Comparison of ENCODE assay signal across 1 cellular context in the genomic region with DNA sequence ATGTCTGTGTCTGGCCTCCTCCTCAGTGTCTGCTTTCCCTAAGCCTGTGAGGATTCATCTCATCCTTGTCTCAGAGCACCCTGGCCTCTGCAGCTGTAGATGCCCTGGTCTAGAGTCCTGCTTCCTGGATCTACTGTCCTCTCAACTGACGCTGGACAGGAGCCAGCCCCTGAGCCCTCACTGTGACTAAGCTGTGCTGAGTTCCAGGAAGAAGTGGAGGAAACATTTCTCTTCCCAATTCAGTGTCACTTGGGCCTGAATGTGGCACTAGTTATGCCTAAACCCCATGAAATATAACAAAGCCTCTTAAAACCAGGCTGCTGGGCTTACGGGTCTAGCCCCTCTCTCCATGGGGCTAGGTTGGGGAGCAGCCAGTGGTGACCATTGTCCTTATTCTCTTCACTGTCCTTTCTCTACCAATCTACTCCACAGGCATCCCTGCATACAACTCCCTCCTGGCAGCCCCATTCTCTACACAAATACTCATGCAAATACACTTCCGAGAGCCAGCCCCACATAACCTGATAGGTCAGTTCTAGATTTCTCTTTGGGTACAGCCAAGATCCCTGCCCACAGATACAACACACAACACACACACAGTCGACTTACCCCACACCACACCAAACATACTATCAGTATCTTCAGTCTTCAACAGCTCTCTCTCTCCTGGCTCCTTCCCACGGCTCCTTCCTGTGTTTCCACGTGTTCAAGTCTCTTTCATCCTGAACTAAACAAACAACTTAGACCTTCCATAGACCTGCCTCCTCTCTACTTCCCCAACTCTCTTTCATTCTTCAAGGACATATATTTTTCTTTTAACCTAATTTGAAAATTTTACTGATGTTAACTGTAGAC.
TF ChIP-seq lines count a peak whose summit lies in the region.

No MANE protein-coding gene starts in this region.

TF ChIP-seq in K562, 482 proteins besides CTCF, POLR2A, EP300 and RAD21 (continued from another document and continues in another):
- TF ChIP-seq, protein P1, sequence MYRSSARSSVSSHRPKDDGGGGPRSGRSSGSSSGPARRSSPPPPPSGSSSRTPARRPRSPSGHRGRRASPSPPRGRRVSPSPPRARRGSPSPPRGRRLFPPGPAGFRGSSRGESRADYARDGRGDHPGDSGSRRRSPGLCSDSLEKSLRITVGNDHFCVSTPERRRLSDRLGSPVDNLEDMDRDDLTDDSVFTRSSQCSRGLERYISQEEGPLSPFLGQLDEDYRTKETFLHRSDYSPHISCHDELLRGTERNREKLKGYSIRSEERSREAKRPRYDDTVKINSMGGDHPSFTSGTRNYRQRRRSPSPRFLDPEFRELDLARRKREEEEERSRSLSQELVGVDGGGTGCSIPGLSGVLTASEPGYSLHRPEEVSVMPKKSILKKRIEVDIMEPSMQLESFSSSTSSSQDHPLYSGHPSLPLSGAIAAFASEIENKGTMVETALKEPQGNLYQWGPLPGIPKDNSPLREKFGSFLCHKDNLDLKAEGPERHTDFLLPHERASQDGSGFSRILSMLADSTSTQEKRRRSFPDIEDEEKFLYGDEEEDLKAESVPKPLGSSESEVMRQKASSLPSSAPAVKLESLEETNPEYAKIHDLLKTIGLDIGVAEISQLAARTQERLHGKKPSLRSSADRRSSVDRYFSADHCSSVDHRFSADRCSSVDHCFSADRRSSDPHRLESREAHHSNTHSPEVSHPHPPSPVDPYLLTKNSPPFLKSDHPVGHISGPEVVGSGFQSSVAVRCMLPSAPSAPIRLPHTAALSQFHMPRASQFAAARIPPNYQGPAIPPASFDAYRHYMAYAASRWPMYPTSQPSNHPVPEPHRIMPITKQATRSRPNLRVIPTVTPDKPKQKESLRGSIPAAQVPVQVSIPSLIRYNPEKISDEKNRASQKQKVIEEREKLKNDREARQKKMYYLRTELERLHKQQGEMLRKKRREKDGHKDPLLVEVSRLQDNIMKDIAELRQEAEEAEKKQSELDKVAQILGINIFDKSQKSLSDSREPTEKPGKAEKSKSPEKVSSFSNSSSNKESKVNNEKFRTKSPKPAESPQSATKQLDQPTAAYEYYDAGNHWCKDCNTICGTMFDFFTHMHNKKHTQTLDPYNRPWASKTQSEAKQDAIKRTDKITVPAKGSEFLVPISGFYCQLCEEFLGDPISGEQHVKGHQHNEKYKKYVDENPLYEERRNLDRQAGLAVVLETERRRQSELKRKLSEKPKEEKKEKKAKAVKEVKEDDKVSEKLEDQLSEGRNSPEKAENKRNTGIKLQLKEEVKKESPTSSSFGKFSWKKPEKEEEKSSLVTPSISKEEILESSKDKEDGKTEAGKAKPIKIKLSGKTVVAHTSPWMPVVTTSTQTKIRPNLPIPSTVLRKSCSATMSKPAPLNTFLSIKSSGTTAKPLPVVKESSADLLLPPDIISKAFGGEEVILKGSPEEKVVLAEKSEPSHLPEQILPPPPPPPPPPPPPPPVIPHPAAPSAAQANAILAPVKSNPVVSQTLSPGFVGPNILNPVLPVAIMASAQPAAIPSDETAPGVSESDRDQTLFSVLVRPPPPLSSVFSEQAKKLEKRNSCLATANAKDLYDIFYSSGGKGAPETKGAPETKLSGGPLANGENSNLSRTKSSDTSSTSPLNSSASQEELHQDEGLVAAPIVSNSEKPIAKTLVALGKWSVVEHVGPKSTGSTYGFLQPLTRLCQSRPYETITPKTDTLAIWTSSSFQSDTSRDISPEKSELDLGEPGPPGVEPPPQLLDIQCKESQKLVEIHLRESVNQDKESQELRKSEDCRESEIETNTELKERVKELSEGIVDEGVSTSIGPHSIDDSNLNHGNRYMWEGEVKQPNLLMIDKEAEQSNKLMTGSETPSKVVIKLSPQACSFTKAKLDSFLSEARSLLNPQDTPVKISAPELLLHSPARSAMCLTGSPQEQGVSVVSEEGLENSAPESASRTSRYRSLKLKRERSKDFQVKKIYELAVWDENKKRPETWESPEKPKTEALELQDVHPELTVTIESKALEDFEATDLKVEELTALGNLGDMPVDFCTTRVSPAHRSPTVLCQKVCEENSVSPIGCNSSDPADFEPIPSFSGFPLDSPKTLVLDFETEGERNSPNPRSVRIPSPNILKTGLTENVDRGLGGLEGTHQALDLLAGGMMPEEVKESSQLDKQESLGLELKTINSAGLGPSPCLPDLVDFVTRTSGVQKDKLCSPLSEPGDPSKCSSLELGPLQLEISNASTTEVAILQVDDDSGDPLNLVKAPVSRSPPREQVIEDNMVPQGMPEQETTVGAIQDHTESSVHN (IDR thresholded peaks at IDR 0.05; ENCODE audit: borderline replicate concordance in 1 of 2, low read depth in 1 of 2), result no peak
- TF ChIP-seq, protein P2, sequence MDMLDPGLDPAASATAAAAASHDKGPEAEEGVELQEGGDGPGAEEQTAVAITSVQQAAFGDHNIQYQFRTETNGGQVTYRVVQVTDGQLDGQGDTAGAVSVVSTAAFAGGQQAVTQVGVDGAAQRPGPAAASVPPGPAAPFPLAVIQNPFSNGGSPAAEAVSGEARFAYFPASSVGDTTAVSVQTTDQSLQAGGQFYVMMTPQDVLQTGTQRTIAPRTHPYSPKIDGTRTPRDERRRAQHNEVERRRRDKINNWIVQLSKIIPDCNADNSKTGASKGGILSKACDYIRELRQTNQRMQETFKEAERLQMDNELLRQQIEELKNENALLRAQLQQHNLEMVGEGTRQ (CRISPR knock-in tag; IDR thresholded peaks at IDR 0.05), result no peak
- no peak for TF ChIP-seq SRF (CRISPR knock-in tag; IDR thresholded peaks at IDR 0.05)
- TF ChIP-seq, protein P3, sequence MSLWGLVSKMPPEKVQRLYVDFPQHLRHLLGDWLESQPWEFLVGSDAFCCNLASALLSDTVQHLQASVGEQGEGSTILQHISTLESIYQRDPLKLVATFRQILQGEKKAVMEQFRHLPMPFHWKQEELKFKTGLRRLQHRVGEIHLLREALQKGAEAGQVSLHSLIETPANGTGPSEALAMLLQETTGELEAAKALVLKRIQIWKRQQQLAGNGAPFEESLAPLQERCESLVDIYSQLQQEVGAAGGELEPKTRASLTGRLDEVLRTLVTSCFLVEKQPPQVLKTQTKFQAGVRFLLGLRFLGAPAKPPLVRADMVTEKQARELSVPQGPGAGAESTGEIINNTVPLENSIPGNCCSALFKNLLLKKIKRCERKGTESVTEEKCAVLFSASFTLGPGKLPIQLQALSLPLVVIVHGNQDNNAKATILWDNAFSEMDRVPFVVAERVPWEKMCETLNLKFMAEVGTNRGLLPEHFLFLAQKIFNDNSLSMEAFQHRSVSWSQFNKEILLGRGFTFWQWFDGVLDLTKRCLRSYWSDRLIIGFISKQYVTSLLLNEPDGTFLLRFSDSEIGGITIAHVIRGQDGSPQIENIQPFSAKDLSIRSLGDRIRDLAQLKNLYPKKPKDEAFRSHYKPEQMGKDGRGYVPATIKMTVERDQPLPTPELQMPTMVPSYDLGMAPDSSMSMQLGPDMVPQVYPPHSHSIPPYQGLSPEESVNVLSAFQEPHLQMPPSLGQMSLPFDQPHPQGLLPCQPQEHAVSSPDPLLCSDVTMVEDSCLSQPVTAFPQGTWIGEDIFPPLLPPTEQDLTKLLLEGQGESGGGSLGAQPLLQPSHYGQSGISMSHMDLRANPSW (CRISPR knock-in tag; IDR thresholded peaks at IDR 0.05), result no peak
- no peak for TF ChIP-seq FOXK1 (CRISPR knock-in tag; IDR thresholded peaks at IDR 0.05; ENCODE audit: borderline replicate concordance)
- TF ChIP-seq TFAM (CRISPR knock-in tag; conservative IDR thresholded peaks at IDR 0.05), result no peak
- TF ChIP-seq KAT7 (CRISPR knock-in tag; IDR thresholded peaks at IDR 0.05; ENCODE audit: borderline replicate concordance), result no peak
- no peak for TF ChIP-seq CC2D1A (IDR thresholded peaks at IDR 0.05)
- no peak for TF ChIP-seq HDGF (IDR thresholded peaks at IDR 0.05)
- no peak for TF ChIP-seq CAMTA2 (CRISPR knock-in tag; conservative IDR thresholded peaks at IDR 0.05)
- no peak for TF ChIP-seq HSF4 (CRISPR knock-in tag; IDR thresholded peaks at IDR 0.05; ENCODE audit: borderline replicate concordance)
- TF ChIP-seq, protein P4, sequence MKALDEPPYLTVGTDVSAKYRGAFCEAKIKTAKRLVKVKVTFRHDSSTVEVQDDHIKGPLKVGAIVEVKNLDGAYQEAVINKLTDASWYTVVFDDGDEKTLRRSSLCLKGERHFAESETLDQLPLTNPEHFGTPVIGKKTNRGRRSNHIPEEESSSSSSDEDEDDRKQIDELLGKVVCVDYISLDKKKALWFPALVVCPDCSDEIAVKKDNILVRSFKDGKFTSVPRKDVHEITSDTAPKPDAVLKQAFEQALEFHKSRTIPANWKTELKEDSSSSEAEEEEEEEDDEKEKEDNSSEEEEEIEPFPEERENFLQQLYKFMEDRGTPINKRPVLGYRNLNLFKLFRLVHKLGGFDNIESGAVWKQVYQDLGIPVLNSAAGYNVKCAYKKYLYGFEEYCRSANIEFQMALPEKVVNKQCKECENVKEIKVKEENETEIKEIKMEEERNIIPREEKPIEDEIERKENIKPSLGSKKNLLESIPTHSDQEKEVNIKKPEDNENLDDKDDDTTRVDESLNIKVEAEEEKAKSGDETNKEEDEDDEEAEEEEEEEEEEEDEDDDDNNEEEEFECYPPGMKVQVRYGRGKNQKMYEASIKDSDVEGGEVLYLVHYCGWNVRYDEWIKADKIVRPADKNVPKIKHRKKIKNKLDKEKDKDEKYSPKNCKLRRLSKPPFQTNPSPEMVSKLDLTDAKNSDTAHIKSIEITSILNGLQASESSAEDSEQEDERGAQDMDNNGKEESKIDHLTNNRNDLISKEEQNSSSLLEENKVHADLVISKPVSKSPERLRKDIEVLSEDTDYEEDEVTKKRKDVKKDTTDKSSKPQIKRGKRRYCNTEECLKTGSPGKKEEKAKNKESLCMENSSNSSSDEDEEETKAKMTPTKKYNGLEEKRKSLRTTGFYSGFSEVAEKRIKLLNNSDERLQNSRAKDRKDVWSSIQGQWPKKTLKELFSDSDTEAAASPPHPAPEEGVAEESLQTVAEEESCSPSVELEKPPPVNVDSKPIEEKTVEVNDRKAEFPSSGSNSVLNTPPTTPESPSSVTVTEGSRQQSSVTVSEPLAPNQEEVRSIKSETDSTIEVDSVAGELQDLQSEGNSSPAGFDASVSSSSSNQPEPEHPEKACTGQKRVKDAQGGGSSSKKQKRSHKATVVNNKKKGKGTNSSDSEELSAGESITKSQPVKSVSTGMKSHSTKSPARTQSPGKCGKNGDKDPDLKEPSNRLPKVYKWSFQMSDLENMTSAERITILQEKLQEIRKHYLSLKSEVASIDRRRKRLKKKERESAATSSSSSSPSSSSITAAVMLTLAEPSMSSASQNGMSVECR (CRISPR knock-in tag; IDR thresholded peaks at IDR 0.05), result no peak
- TF ChIP-seq, protein P5, sequence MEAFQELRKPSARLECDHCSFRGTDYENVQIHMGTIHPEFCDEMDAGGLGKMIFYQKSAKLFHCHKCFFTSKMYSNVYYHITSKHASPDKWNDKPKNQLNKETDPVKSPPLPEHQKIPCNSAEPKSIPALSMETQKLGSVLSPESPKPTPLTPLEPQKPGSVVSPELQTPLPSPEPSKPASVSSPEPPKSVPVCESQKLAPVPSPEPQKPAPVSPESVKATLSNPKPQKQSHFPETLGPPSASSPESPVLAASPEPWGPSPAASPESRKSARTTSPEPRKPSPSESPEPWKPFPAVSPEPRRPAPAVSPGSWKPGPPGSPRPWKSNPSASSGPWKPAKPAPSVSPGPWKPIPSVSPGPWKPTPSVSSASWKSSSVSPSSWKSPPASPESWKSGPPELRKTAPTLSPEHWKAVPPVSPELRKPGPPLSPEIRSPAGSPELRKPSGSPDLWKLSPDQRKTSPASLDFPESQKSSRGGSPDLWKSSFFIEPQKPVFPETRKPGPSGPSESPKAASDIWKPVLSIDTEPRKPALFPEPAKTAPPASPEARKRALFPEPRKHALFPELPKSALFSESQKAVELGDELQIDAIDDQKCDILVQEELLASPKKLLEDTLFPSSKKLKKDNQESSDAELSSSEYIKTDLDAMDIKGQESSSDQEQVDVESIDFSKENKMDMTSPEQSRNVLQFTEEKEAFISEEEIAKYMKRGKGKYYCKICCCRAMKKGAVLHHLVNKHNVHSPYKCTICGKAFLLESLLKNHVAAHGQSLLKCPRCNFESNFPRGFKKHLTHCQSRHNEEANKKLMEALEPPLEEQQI (IDR thresholded peaks at IDR 0.05), result no peak
- TF ChIP-seq ZSCAN29 (IDR thresholded peaks at IDR 0.05), result no peak
- TF ChIP-seq LEF1 (IDR thresholded peaks at IDR 0.05), result 0 out of 2 replicates have a peak, but pooled peaks have one; percentile 48
- TF ChIP-seq JUND (IDR thresholded peaks at IDR 0.05; ENCODE audit: borderline replicate concordance, low read depth, low read length), result peak; percentile 81
- TF ChIP-seq JUND (tag; IDR thresholded peaks at IDR 0.05; ENCODE audit: borderline replicate concordance, low read depth, low read length), result peak; percentile 80; the same call in 1 of the 3 replicates
- no peak for TF ChIP-seq HDAC3 (IDR thresholded peaks at IDR 0.05; ENCODE audit: borderline replicate concordance, partially characterized antibody)
- no peak for TF ChIP-seq MCM5 (IDR thresholded peaks at IDR 0.05; ENCODE audit: low read depth)
- TF ChIP-seq U2AF1 (optimal IDR thresholded peaks at IDR 0.05; ENCODE audit: low read depth, low read length), result no peak
- no peak for TF ChIP-seq CCAR2 (IDR thresholded peaks at IDR 0.05; ENCODE audit: low read depth, low read length)
- TF ChIP-seq, protein P6, sequence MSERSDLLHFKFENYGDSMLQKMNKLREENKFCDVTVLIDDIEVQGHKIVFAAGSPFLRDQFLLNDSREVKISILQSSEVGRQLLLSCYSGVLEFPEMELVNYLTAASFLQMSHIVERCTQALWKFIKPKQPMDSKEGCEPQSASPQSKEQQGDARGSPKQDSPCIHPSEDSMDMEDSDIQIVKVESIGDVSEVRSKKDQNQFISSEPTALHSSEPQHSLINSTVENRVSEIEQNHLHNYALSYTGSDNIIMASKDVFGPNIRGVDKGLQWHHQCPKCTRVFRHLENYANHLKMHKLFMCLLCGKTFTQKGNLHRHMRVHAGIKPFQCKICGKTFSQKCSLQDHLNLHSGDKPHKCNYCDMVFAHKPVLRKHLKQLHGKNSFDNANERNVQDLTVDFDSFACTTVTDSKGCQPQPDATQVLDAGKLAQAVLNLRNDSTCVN (CRISPR knock-in tag; IDR thresholded peaks at IDR 0.05), result peak; percentile 51; the same call in 1 of the 2 replicates
- no peak for TF ChIP-seq ZNF76 (CRISPR knock-in tag; IDR thresholded peaks at IDR 0.05; ENCODE audit: borderline replicate concordance)
- TF ChIP-seq EWSR1 (IDR thresholded peaks at IDR 0.05; ENCODE audit: borderline replicate concordance, low read depth, partially characterized antibody), result no peak
- TF ChIP-seq MXI1 (IDR thresholded peaks at IDR 0.05; ENCODE audit: low read depth, low read length), result no peak
- no peak for TF ChIP-seq NR1H2 (CRISPR knock-in tag; IDR thresholded peaks at IDR 0.05)
- TF ChIP-seq HMG20A (CRISPR knock-in tag; conservative IDR thresholded peaks at IDR 0.05), result no peak
- TF ChIP-seq BMI1 (IDR thresholded peaks at IDR 0.05; ENCODE audit: low read length), result no peak
- no peak for TF ChIP-seq PHTF2 (CRISPR knock-in tag; IDR thresholded peaks at IDR 0.05)
- no peak for TF ChIP-seq OTX1 (CRISPR knock-in tag; IDR thresholded peaks at IDR 0.05)
- no peak for TF ChIP-seq ZNF79 (CRISPR knock-in tag; IDR thresholded peaks at IDR 0.05; ENCODE audit: low read depth)
- TF ChIP-seq RAD51 (IDR thresholded peaks at IDR 0.05; ENCODE audit: borderline replicate concordance, low read depth), result peak; percentile 20; the same call in 1 of the 2 replicates
- no peak for TF ChIP-seq HNRNPK (IDR thresholded peaks at IDR 0.05; ENCODE audit: low read depth, low read length, poor library complexity, severe bottlenecking)
- TF ChIP-seq TARDBP (IDR thresholded peaks at IDR 0.05), result no peak
- TF ChIP-seq SPI1 (IDR thresholded peaks at IDR 0.05; ENCODE audit: borderline replicate concordance, low read depth, low read length), result 0 out of 2 replicates have a peak, but pooled peaks have one; percentile 2
